In the genomic region with DNA sequence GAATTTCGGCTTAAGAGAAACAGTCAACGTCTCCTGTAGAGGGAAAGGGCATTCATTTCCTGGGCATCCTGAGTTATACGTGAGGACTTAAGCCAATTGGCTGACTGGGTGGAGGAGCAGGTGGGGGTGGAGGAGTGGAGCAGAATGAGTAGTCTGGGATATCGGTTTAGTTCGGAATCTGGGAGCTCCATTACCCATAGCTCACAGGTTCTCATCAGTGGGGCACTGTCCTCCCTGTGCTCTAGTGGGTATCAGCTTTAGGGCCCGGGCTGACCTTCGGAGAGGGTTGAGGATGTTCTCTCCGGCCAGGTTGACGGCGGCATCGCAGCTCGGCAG, we compare ENCODE assay signal across 8 cellular contexts. TPM values are rescaled to one million over a fixed set of nuclear protein-coding genes. Genes with fewer than 3 reads are reported as not detected.
DNase-seq lines count a peak whose midpoint lies in the region; ATAC-seq and TF ChIP-seq lines count a peak whose summit lies in the region.

No MANE protein-coding gene starts in this region.

- no peak for DNase-seq in CD8-positive, alpha-beta memory T cell
- peak; percentile 52 for DNase-seq in IMR-90
- no peak for DNase-seq in immature natural killer cell
- DNase-seq in HT-29 (ENCODE audit: low spot score): no peak
- no peak for DNase-seq in NCI-H1048 (lab: John Stamatoyannopoulos, UW)
- DNase-seq in activated CD4-positive, alpha-beta T cell treated with anti-CD3 and anti-CD28 coated beads for 1 hour: no peak

- no peaks in the 10 kb centered on the region for H3K9me1 ChIP-seq in IMR-90 (ENCODE audit: insufficient read depth, low read length)

- H3K4me3 Mint-ChIP-seq in CD8-positive, alpha-beta memory T cell: peak overlapping the region; percentile 88 to 99 (median 96)
- peak overlapping the region; percentile 98 for H3K4me3 Mint-ChIP-seq in activated naive CD8-positive, alpha-beta T cell
- peak overlapping the region; percentile 90 to 96 (median 95) for H3K4me3 Mint-ChIP-seq in immature natural killer cell

- H3K9me3 ChIP-seq in CD8-positive, alpha-beta memory T cell (ENCODE audit: low read length): no peaks in the 10 kb centered on the region
- no peaks in the 10 kb centered on the region for H3K9me3 ChIP-seq in IMR-90 (ENCODE audit: control insufficient read depth, insufficient read depth, low read length)

- peaks cover 38 to 60% (median 54%) of the 10 kb centered on the region in 3 donors for H3K4me1 Mint-ChIP-seq in CD8-positive, alpha-beta memory T cell
- H3K4me1 Mint-ChIP-seq in activated naive CD8-positive, alpha-beta T cell (ENCODE audit: low read depth): peaks cover 56% of the 10 kb centered on the region
- H3K4me1 Mint-ChIP-seq in immature natural killer cell: peaks cover 60% of the 10 kb centered on the region in 2 donors

- POLR2A ChIA-PET in CD8-positive, alpha-beta memory T cell (lab: Charles Lee): interaction anchor here (0.8 to 3.1 kb wide), 7 partner anchors 11 to 246 kb away, joined by 3 to 54 read pairs (median 4); a partner anchor contains a TSS
- POLR2A ChIA-PET in IMR-90 (lab: Charles Lee; ENCODE audit: unreplicated experiment): interaction anchor here (0.8 to 0.9 kb wide), 2 partner anchors 12 to 75 kb away, joined by 3 to 5 read pairs; a partner anchor contains a TSS

- no peak for TF ChIP-seq POLR2A in IMR-90 (IDR thresholded peaks at IDR 0.05; ENCODE audit: low read depth, low read length)

- H4K20me1 ChIP-seq in IMR-90 (ENCODE audit: insufficient read depth, low read length): peaks cover 8% of the 10 kb centered on the region

- H3K27ac ChIP-seq in CD8-positive, alpha-beta memory T cell (ENCODE audit: low read depth, low read length): peak overlapping the region; percentile 97
- H3K27ac ChIP-seq in IMR-90 (ENCODE audit: insufficient read depth, low read length) (peak overlapping the region; percentile 84), temporal lobe (ENCODE audit: low read depth, low read length) (peak overlapping the region; percentile 98)

- H3K23ac ChIP-seq in IMR-90 (ENCODE audit: low read depth, low read length): peak overlapping the region; percentile 90

- H3K27me3 Mint-ChIP-seq in CD8-positive, alpha-beta memory T cell: peaks cover 0 to 4% of the 10 kb centered on the region in 2 donors
- H3K27me3 Mint-ChIP-seq in activated naive CD8-positive, alpha-beta T cell: no peaks in the 10 kb centered on the region
- peaks cover 4 to 15% (median 9%) of the 10 kb centered on the region in 3 donors for H3K27me3 Mint-ChIP-seq in immature natural killer cell (ENCODE audit: low read depth in 3 of 3)

- peaks cover 14 to 39% of the 10 kb centered on the region in 2 experiments; a peak in 3 of 4 replicates for H3K79me1 ChIP-seq in IMR-90 (ENCODE audit: low read depth in 1 of 2, low read length in 2 of 2)

- H2AFZ ChIP-seq in IMR-90 (replicated peaks; ENCODE audit: low read length, poor library complexity): peak overlapping the region; percentile 94

- peak overlapping the region; percentile 93 to 99 (median 98) for H3K27ac Mint-ChIP-seq in CD8-positive, alpha-beta memory T cell
- peak overlapping the region; percentile 99 for H3K27ac Mint-ChIP-seq in activated naive CD8-positive, alpha-beta T cell
- peak overlapping the region; percentile 93 to 99 (median 94) for H3K27ac Mint-ChIP-seq in immature natural killer cell

- in situ Hi-C loops in IMR-90 (cut with MboI; ENCODE audit: low sequenced_read_pairs): loop anchor here (25.0 kb wide), 1 partner anchor 1130 kb away; a partner anchor contains a TSS

- H3K56ac ChIP-seq in IMR-90 (ENCODE audit: extremely low read depth, insufficient read depth, low read length): peak overlapping the region; percentile 93

- no peak for TF ChIP-seq CTCF in IMR-90 (conservative IDR thresholded peaks at IDR 0.05; ENCODE audit: low read depth, low read length)

- H3K18ac ChIP-seq in IMR-90 (ENCODE audit: low read depth, low read length): peak overlapping the region; percentile 31

- H4K5ac ChIP-seq in IMR-90 (ENCODE audit: low read depth, low read length): peak overlapping the region; percentile 36

- peak overlapping the region; percentile 92 for H3K4me2 ChIP-seq in IMR-90 (ENCODE audit: low read depth, low read length)

- H4K8ac ChIP-seq in IMR-90 (ENCODE audit: low read depth in 2 of 2, low read length in 2 of 2): peak overlapping the region; percentile 93 to 95

- peak overlapping the region; percentile 97 for H2AK9ac ChIP-seq in IMR-90 (replicated peaks; ENCODE audit: low read depth, low read length, poor library complexity)

- dilution Hi-C loops in IMR-90 (cut with HindIII; ENCODE audit: low sequenced_read_pairs, unreplicated experiment): no loop called here

- peaks cover 34% of the 10 kb centered on the region for H3K36me3 ChIP-seq in CD8-positive, alpha-beta memory T cell (ENCODE audit: insufficient read depth, low read length)
- peaks cover 34% of the 10 kb centered on the region for H3K36me3 ChIP-seq in IMR-90 (ENCODE audit: control insufficient read depth, insufficient read depth, low read length)

- no peaks in the 10 kb centered on the region for H3K27me3 ChIP-seq in CD8-positive, alpha-beta memory T cell (ENCODE audit: insufficient read depth, low read length, poor library complexity, severe bottlenecking)
- no peaks in the 10 kb centered on the region for H3K27me3 ChIP-seq in IMR-90 (ENCODE audit: control insufficient read depth, insufficient read depth, low read length)

- H2AK5ac ChIP-seq in IMR-90 (ENCODE audit: low read depth, low read length): peak overlapping the region; percentile 73

- peak overlapping the region; percentile 89 for H3K4ac ChIP-seq in IMR-90 (ENCODE audit: low read depth, low read length)

- CTCF ChIA-PET in CD8-positive, alpha-beta memory T cell (lab: Charles Lee): interaction anchor here (1.0 to 22.1 kb wide), 7 partner anchors 11 to 327 kb away, joined by 3 to 486 read pairs (median 4); a partner anchor contains a TSS
- CTCF ChIA-PET in IMR-90 (lab: Yijun Ruan, JAX): interaction anchor here (0.9 to 2.0 kb wide), 5 partner anchors 10 to 199 kb away, joined by 3 to 12 read pairs (median 6); no protein-coding TSS in a partner anchor

- peak overlapping the region; percentile 87 for H3K9ac ChIP-seq in IMR-90 (ENCODE audit: low read depth, low read length)

- TF ChIP-seq RAD21 in IMR-90 (IDR thresholded peaks at IDR 0.05; ENCODE audit: low read length): no peak

- H4K91ac ChIP-seq in IMR-90 (ENCODE audit: insufficient read depth, low read depth, low read length): peak overlapping the region; percentile 74

- no peak overlapping the region for H2BK20ac ChIP-seq in IMR-90 (ENCODE audit: low read depth, low read length)

- WGBS in IMR-90 (ENCODE audit: extremely low coverage in 2 of 2, insufficient read length in 1 of 2), 2 experiments: no CpG with 5 or more reads among the region's 12 CpGs

- no TSS peak for BruUV-seq in IMR-90 (replicated peaks; lab: Mats Ljungman, UMichigan)

- H2BK120ac ChIP-seq in IMR-90 (ENCODE audit: low read depth, low read length): peak overlapping the region; percentile 37; the same call in 1 of the 2 replicates

- peak overlapping the region; percentile 91 for H3K14ac ChIP-seq in IMR-90 (replicated peaks; ENCODE audit: low read depth, low read length)

- H3K36me3 Mint-ChIP-seq in CD8-positive, alpha-beta memory T cell: peaks cover 0 to 56% (median 14%) of the 10 kb centered on the region in 3 donors
- H3K36me3 Mint-ChIP-seq in activated naive CD8-positive, alpha-beta T cell: peaks cover 6% of the 10 kb centered on the region
- H3K36me3 Mint-ChIP-seq in immature natural killer cell: peaks cover 9 to 24% (median 11%) of the 10 kb centered on the region in 3 donors

- peaks cover 31% of the 10 kb centered on the region for H3K4me1 ChIP-seq in CD8-positive, alpha-beta memory T cell (ENCODE audit: insufficient read depth, low read length)
- peaks cover 2% of the 10 kb centered on the region for H3K4me1 ChIP-seq in IMR-90 (ENCODE audit: control insufficient read depth, insufficient read depth, low read length)

- peak overlapping the region; percentile 42; the same call in 1 of the 3 replicates for H2BK15ac ChIP-seq in IMR-90 (ENCODE audit: low read depth, low read length)

- intact Hi-C loops in IMR-90 (cut with micrococcal nuclease): no loop called here

- H3K4me3 ChIP-seq in CD8-positive, alpha-beta memory T cell (ENCODE audit: low read length): peak overlapping the region; percentile 96
- peak overlapping the region; percentile 54 for H3K4me3 ChIP-seq in IMR-90 (ENCODE audit: insufficient read depth, low read depth, low read length)

- ATAC-seq in IMR-90 (ENCODE audit: low read depth): peak; percentile 32

- H2BK5ac ChIP-seq in IMR-90 (ENCODE audit: low read depth, low read length, poor library complexity, severe bottlenecking): peak overlapping the region; percentile 53

- H3K9me3 Mint-ChIP-seq in CD8-positive, alpha-beta memory T cell: no peaks in the 10 kb centered on the region
- no peaks in the 10 kb centered on the region for H3K9me3 Mint-ChIP-seq in activated naive CD8-positive, alpha-beta T cell (ENCODE audit: low read depth)
- H3K9me3 Mint-ChIP-seq in immature natural killer cell: peaks cover 0 to 2% (median 0%) of the 10 kb centered on the region in 6 donors

RNA-seq across cellular contexts. Expression of a gene that starts 0.7 kb away (rescaled TPM):
- 10 to 100 TPM; 58.1 to 59.6 TPM for total RNA-seq in CD8-positive, alpha-beta memory T cell
- polyA plus RNA-seq in CD8-positive, alpha-beta memory T cell: 67.7 TPM
- 5.0 and 7.5 TPM in 2 replicates for total RNA-seq in IMR-90 (2012; rRNA removed)
- 46.3 and 50.4 TPM in 2 replicates for polyA plus RNA-seq in IMR-90 (2012; rRNA removed)
- 32.8 and 36.4 TPM in 2 replicates for polyA plus RNA-seq in IMR-90 (2012; cell fraction: cytosol; rRNA removed)
- polyA plus RNA-seq in IMR-90 (2012; cell fraction: nucleus; rRNA removed; ENCODE audit: low replicate concordance): 229 and 384 TPM in 2 replicates
- 10 to 100 TPM; 62.2 to 91.2 (median 82.6) TPM for polyA plus RNA-seq in immature natural killer cell
- total RNA-seq in temporal lobe: 17.0 TPM
- 25.5 and 32.6 TPM in 2 replicates for total RNA-seq in HT-29 (2014; rRNA removed; shearing (Covaris generic))

RNA-seq across cellular contexts. Expression of a gene that starts 12.1 kb away (rescaled TPM):
- 10 to 100 TPM; 68.8 to 72.3 TPM for total RNA-seq in CD8-positive, alpha-beta memory T cell
- polyA plus RNA-seq in CD8-positive, alpha-beta memory T cell: 21.1 TPM
- total RNA-seq in IMR-90 (2012; rRNA removed) (22.8 and 24.4 TPM in 2 replicates), temporal lobe (13.0 TPM)
- polyA plus RNA-seq in IMR-90 (2012; rRNA removed) (16.1 and 18.9 TPM in 2 replicates), immature natural killer cell (10 to 100 TPM; 12.5 to 28.0 (median 25.6) TPM)
- 9.2 and 9.4 TPM in 2 replicates for polyA plus RNA-seq in IMR-90 (2012; cell fraction: cytosol; rRNA removed)
- 44.0 and 53.0 TPM in 2 replicates for polyA plus RNA-seq in IMR-90 (2012; cell fraction: nucleus; rRNA removed; ENCODE audit: low replicate concordance)
- 60.6 and 72.2 TPM in 2 replicates for total RNA-seq in HT-29 (2014; rRNA removed; shearing (Covaris generic))

RNA-seq across cellular contexts. Expression of a gene that starts 12.4 kb away (rescaled TPM):
- total RNA-seq in CD8-positive, alpha-beta memory T cell: 1 to 10 TPM; 7.4 to 7.7 TPM
- polyA plus RNA-seq in CD8-positive, alpha-beta memory T cell: not detected
- total RNA-seq in IMR-90 (2012; rRNA removed) (0.56 and 0.72 TPM in 2 replicates), temporal lobe (0.25 TPM)
- polyA plus RNA-seq in IMR-90 (2012; rRNA removed) (3.9 and 4.5 TPM in 2 replicates), immature natural killer cell (not detected)
- polyA plus RNA-seq in IMR-90 (2012; cell fraction: cytosol; rRNA removed): 2.7 and 2.9 TPM in 2 replicates
- 27.9 and 42.0 TPM in 2 replicates for polyA plus RNA-seq in IMR-90 (2012; cell fraction: nucleus; rRNA removed; ENCODE audit: low replicate concordance)
- 0.70 and 2.5 TPM in 2 replicates for total RNA-seq in HT-29 (2014; rRNA removed; shearing (Covaris generic))

RNA-seq across cellular contexts. Expression of a gene that starts 43.1 kb away (rescaled TPM):
- total RNA-seq in CD8-positive, alpha-beta memory T cell: under 1 TPM; 0.02 to 0.04 TPM
- not detected for polyA plus RNA-seq in CD8-positive, alpha-beta memory T cell
- total RNA-seq in IMR-90 (2012; rRNA removed) (1.7 and 2.2 TPM in 2 replicates), temporal lobe (14.5 TPM)
- polyA plus RNA-seq in IMR-90 (2012; rRNA removed) (5.3 and 5.4 TPM in 2 replicates), immature natural killer cell (under 1 TPM in 2 of 3 donors, not detected in 1; 0.18 TPM)
- polyA plus RNA-seq in IMR-90 (2012; cell fraction: cytosol; rRNA removed): 2.7 and 4.6 TPM in 2 replicates
- 10.7 and 11.1 TPM in 2 replicates for polyA plus RNA-seq in IMR-90 (2012; cell fraction: nucleus; rRNA removed; ENCODE audit: low replicate concordance)
- total RNA-seq in HT-29 (2014; rRNA removed; shearing (Covaris generic)): 21.3 and 25.1 TPM in 2 replicates
